Comparison of ENCODE assay signal across 18 cellular contexts in genomic region chr3:194080473-194080872, GRCh38. TPM values are rescaled to one million over a fixed set of nuclear protein-coding genes. Genes with fewer than 3 reads are reported as not detected.
A peak's percentile ranks its signal among the peaks of the same experiment; 100 is the strongest.
DNase-seq lines count a peak whose midpoint lies in the region; ATAC-seq and TF ChIP-seq lines count a peak whose summit lies in the region.
"Had no signal": no experiment of that assay in that cellular context is flagged by ENCODE, and none has a peak within 500 bp of the region (broad histone marks: within the 10 kb centered on the region; RNA-seq: fewer than 3 reads in every experiment).

No MANE protein-coding gene starts in this region.

- H3K4me1 ChIP-seq in GM23338 (ENCODE audit: insufficient read depth) (peaks cover 5% of the 10 kb centered on the region; the same call in 1 of the 2 replicates), body of pancreas (peaks cover 27% of the 10 kb centered on the region), mucosa of descending colon (ENCODE audit: low read depth) (peaks cover 19% of the 10 kb centered on the region), right atrium auricular region (peaks cover 0 to 17% of the 10 kb centered on the region in 2 donors)

- H3K27ac Mint-ChIP-seq in GM23338 (no peak overlapping the region), type B pancreatic cell (no peak overlapping the region)

- ATAC-seq in GM23338: peak; percentile 31; the same call in 2 of the 3 replicates
- ATAC-seq in body of pancreas: peak; percentile 33
- ATAC-seq in mucosa of descending colon: peak; percentile 2
- ATAC-seq: HCT116, PC-3 had no signal

- H3K36me3 ChIP-seq in GM23338 (ENCODE audit: insufficient read depth) (no peaks in the 10 kb centered on the region), body of pancreas (replicated peaks in 1 of 2; ENCODE audit: insufficient read depth in 1 of 2, low read depth in 2 of 2) (no peaks in the 10 kb centered on the region), mucosa of descending colon (ENCODE audit: low read depth) (no peaks in the 10 kb centered on the region), right atrium auricular region (no peaks in the 10 kb centered on the region)
- H3K36me3 ChIP-seq: SJCRH30 had no signal

- no peak overlapping the region for H3K27ac ChIP-seq in GM23338 (ENCODE audit: low read depth)
- peak overlapping the region in 2 of 4 donors; percentile 10 to 36 for H3K27ac ChIP-seq in body of pancreas
- no peak overlapping the region for H3K27ac ChIP-seq in right atrium auricular region
- H3K27ac ChIP-seq: SJCRH30 had no signal

- H4K20me1 ChIP-seq in GM23338 (replicated peaks; ENCODE audit: insufficient read depth): no peaks in the 10 kb centered on the region

- no peak overlapping the region for H2AFZ ChIP-seq in GM23338

- H3K9me3 ChIP-seq in body of pancreas: no peaks in the 10 kb centered on the region
- H3K9me3 ChIP-seq in mucosa of descending colon: no peaks in the 10 kb centered on the region
- H3K9me3 ChIP-seq in right atrium auricular region: no peaks in the 10 kb centered on the region
- H3K9me3 ChIP-seq: SJCRH30 had no signal

- H3K4me1 Mint-ChIP-seq in GM23338 (peaks cover 22% of the 10 kb centered on the region), type B pancreatic cell (ENCODE audit: unreplicated experiment) (peaks cover 45% of the 10 kb centered on the region)

- DNase-seq in AG08395 (ENCODE audit: low spot score) (peak; percentile 21), GM23338 (ENCODE audit: low spot score) (no peak), body of pancreas (peak in 2 of 4 donors; percentile 27 to 31), mucosa of descending colon (no peak), NCI-H1436 (lab: John Stamatoyannopoulos, UW) (no peak), right atrium auricular region (ENCODE audit: low spot score) (no peak), type B pancreatic cell (ENCODE audit: extremely low spot score, unreplicated experiment) (no peak), NCI-H82 (lab: John Stamatoyannopoulos, UW) (no peak)
- DNase-seq: AML-193, COR-L47, KBM-7, MV-4-11, NCI-H2029, NCI-H2171 treated with DMSO at 0.1 percent for 48 hours, NCI-H446 treated with DMSO at 0.1 percent for 48 hours, PC-3, SJCRH30 had no signal

- intact Hi-C loops in body of pancreas (cut with DNase I): no loop called here
- intact Hi-C loops in mucosa of descending colon (cut with DNase I, micrococcal nuclease): no loop called here

- H3K4me2 ChIP-seq in GM23338: no peak overlapping the region

- H3F3A ChIP-seq in GM23338 (replicated peaks; ENCODE audit: low read depth): no peaks in the 10 kb centered on the region

- H3K27me3 Mint-ChIP-seq in GM23338 (ENCODE audit: insufficient read depth, low read depth, poor library complexity): peaks cover 3% of the 10 kb centered on the region
- H3K27me3 Mint-ChIP-seq in type B pancreatic cell: peaks cover 7% of the 10 kb centered on the region

- H3K4me3 ChIP-seq in GM23338 (no peak overlapping the region), body of pancreas (no peak overlapping the region), mucosa of descending colon (no peak overlapping the region), right atrium auricular region (no peak overlapping the region)
- H3K4me3 ChIP-seq: SJCRH30 had no signal

- 38 to 54% methylated on average over 5 to 8 of the region's 8 CpGs for WGBS in body of pancreas, 2 donors

- H3K9me3 Mint-ChIP-seq in GM23338: no peaks in the 10 kb centered on the region
- H3K9me3 Mint-ChIP-seq in type B pancreatic cell: no peaks in the 10 kb centered on the region

- H3K4me3 Mint-ChIP-seq in GM23338: no peak overlapping the region
- H3K4me3 Mint-ChIP-seq in type B pancreatic cell: no peak overlapping the region

- H3K9me2 ChIP-seq in GM23338 (ENCODE audit: insufficient read depth): 0 out of 2 replicates have a peak, but pooled peaks cover 3% of the 10 kb centered on the region

- H3K27me3 ChIP-seq in GM23338 (ENCODE audit: insufficient read depth) (no peaks in the 10 kb centered on the region), body of pancreas (no peaks in the 10 kb centered on the region), right atrium auricular region (no peaks in the 10 kb centered on the region)
- H3K27me3 ChIP-seq: SJCRH30 had no signal

- H3K79me2 ChIP-seq in GM23338 (replicated peaks; ENCODE audit: insufficient read depth): no peaks in the 10 kb centered on the region

- no peaks in the 10 kb centered on the region for H3K36me3 Mint-ChIP-seq in GM23338 (ENCODE audit: low read depth)
- no peaks in the 10 kb centered on the region for H3K36me3 Mint-ChIP-seq in type B pancreatic cell

- TF ChIP-seq CTCF in GM23338 (conservative IDR thresholded peaks at IDR 0.05; ENCODE audit: low read depth in 2 of 2) (no peak), body of pancreas (IDR thresholded peaks at IDR 0.05) (no peak), mucosa of descending colon (IDR thresholded peaks at IDR 0.05) (no peak), right atrium auricular region (IDR thresholded peaks at IDR 0.05) (no peak), type B pancreatic cell (conservative IDR thresholded peaks at IDR 0.05) (no peak)

- no peak for TF ChIP-seq POLR2A in body of pancreas (IDR thresholded peaks at IDR 0.05)

TF ChIP-seq in GM23338, 12 proteins besides CTCF, POLR2A, EP300 and RAD21 (continues in another document):
- TF ChIP-seq ZNF462 (CRISPR knock-in tag; IDR thresholded peaks at IDR 0.05): no peak
- TF ChIP-seq CREB1 (CRISPR knock-in tag; IDR thresholded peaks at IDR 0.05; ENCODE audit: low read depth): no peak
- TF ChIP-seq EZH2 (IDR thresholded peaks at IDR 0.05; ENCODE audit: low read depth, unreplicated experiment): no peak
- no peak for TF ChIP-seq NANOG (IDR thresholded peaks at IDR 0.05; ENCODE audit: borderline replicate concordance)
- no peak for TF ChIP-seq JUNB (IDR thresholded peaks at IDR 0.05; ENCODE audit: unreplicated experiment)

RNA-seq across cellular contexts. Expression of gene HES1, which starts 55.5 kb away (rescaled TPM):
- 40.3 and 42.7 TPM in 2 replicates for total RNA-seq in GM23338 (2014; rRNA removed; shearing (Covaris generic))
- 59.3 and 60.8 TPM in 2 replicates for polyA plus RNA-seq in GM23338 (2016; fragmentation: Nextera tagmentation; extraction: Ambion mirVana)
- 10 to 100 TPM; 28.5 to 49.1 TPM for total RNA-seq in body of pancreas
- total RNA-seq in mucosa of descending colon: 100 to 1,000 TPM in 1 of 3 donors, 10 to 100 TPM in 2; 60.9 to 116 (median 99.0) TPM
- 10 to 100 TPM; 32.1 to 43.6 TPM for total RNA-seq in right atrium auricular region
- total RNA-seq in type B pancreatic cell (ENCODE audit: low replicate concordance): 100 and 180 TPM in 2 replicates
